ENCODE assay signal across 1 cellular context in genomic region chr3:171825222-171825828, GRCh38.
A peak's percentile ranks its signal among the peaks of the same experiment; 100 is the strongest.
TF ChIP-seq lines count a peak whose summit lies in the region.

No MANE protein-coding gene starts in this region.

TF ChIP-seq in HEK293, 187 proteins besides CTCF, POLR2A, EP300 and RAD21 (continued from another document):
- TF ChIP-seq ZNF398 (tag by site-specific recombination; IDR thresholded peaks at IDR 0.05) (no peak), ZNF138 (tag by site-specific recombination; IDR thresholded peaks at IDR 0.05; ENCODE audit: borderline replicate concordance) (no peak), ZBTB17 (tag by site-specific recombination; IDR thresholded peaks at IDR 0.05) (peak; percentile 79), ZNF629 (tag by site-specific recombination; IDR thresholded peaks at IDR 0.05) (peak; percentile 70), PRDM6 (tag by site-specific recombination; IDR thresholded peaks at IDR 0.05) (peak; percentile 90), ZNF10 (tag by site-specific recombination; IDR thresholded peaks at IDR 0.05) (no peak), ZNF600 (tag by site-specific recombination; IDR thresholded peaks at IDR 0.05) (peak; percentile 66), ZBTB48 (tag by site-specific recombination; IDR thresholded peaks at IDR 0.05) (no peak), ZBTB8A (tag by site-specific recombination; IDR thresholded peaks at IDR 0.05) (0 out of 2 replicates have a peak, but pooled peaks have one; percentile 14), ZNF549 (tag by site-specific recombination; IDR thresholded peaks at IDR 0.05) (no peak), SCRT2 (tag by site-specific recombination; IDR thresholded peaks at IDR 0.05) (peak; percentile 70), ZNF626 (tag by site-specific recombination; IDR thresholded peaks at IDR 0.05) (no peak)
